17 cellular contexts compared by ENCODE assay signal in the genomic region with DNA sequence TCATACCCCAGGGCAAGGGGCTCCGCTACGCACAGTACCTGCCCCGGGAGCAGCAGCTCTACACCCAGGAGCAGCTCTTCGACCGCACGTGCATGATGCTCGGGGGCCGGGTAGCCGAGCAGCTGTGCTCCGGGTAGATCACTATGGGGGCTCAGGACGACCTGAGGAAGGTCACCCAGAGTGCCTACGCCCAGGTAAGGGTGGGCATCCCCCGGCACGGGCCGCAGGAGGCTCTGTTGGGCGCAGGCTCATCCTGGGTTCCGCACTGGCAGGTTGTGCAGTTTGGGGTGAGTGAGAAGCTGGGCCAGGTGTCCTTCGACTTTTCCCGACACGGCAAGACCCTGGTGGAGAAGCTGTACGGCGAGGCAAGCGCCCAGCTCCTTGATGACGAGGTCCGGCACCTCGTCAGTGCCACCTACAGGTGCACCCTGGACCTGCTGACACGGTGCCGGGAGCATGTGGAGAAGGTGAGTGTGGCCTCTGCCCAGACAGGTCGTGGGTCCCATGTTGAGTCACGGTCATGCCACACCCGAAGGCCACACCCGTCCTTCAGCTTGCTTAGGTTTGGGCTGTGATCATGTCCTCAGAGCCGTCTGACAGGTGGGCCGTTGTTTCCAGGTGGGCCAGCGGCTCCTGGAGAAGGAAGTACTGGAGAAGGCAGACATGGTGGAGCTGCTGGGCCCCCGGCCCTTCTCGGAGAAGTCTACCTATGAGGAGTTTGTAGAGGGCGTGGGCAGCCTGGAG. TPM values are rescaled to one million over a fixed set of nuclear protein-coding genes. Genes with fewer than 3 reads are reported as not detected.
DNase-seq lines count a peak whose midpoint lies in the region; ATAC-seq, FAIRE-seq and TF ChIP-seq lines count a peak whose summit lies in the region.
"Had no signal": no experiment of that assay in that cellular context is flagged by ENCODE, and none has a peak within 500 bp of the region (broad histone marks: within the 10 kb centered on the region; RNA-seq: fewer than 3 reads in every experiment).

No MANE protein-coding gene starts in this region.

- DNase-seq in GM13977 (ENCODE audit: low spot score) (no peak), PC-3 (peak; percentile 6), small intestine (peak; percentile 57), inferior parietal cortex (ENCODE audit: extremely low spot score) (no peak)
- DNase-seq: activated CD4-positive, alpha-beta T cell treated with anti-CD3 and anti-CD28 coated beads, Interleukin-2, amount 50 U/mL, for 1 hour; activated naive CD4-positive, alpha-beta T cell; anterior cingulate cortex; cerebellar nuclear complex; effector memory CD8-positive, alpha-beta T cell; left ventricle myocardium inferior; NCI-H2029 had no signal

- in situ Hi-C loops in GM13977 (cut with MboI; ENCODE audit: low pct_unique_long_range_greater_than_20kb, low sequenced_read_pairs, unreplicated experiment): no loop called here

- peaks cover 17% of the 10 kb centered on the region for H3F3A ChIP-seq in PC-3 (ENCODE audit: low read length, unreplicated experiment)

- no peak overlapping the region for H3K4me2 ChIP-seq in PC-3 (ENCODE audit: low read length)

- H2AFZ ChIP-seq in PC-3 (ENCODE audit: low read length): no peak overlapping the region

- H4K20me1 ChIP-seq in PC-3 (ENCODE audit: low read length): peaks cover 7% of the 10 kb centered on the region; the same call in 1 of the 2 replicates

- H3K27me3 ChIP-seq in PC-3 (ENCODE audit: low read length): no peaks in the 10 kb centered on the region
- H3K27me3 ChIP-seq in small intestine (ENCODE audit: control insufficient read depth in 2 of 2, insufficient read depth in 2 of 2, low read length in 2 of 2): no peaks in the 10 kb centered on the region
- H3K27me3 ChIP-seq: neutrophil had no signal

- peaks cover 4% of the 10 kb centered on the region; the same call in 1 of the 2 replicates for H3K36me3 ChIP-seq in PC-3 (ENCODE audit: low read depth, low read length)
- peaks cover 0 to 2% of the 10 kb centered on the region in 2 donors for H3K36me3 ChIP-seq in small intestine (ENCODE audit: control insufficient read depth in 2 of 2, insufficient read depth in 2 of 2, low read length in 2 of 2)
- H3K36me3 ChIP-seq: neutrophil had no signal

- peaks cover 12% of the 10 kb centered on the region for H3K9me3 ChIP-seq in PC-3 (ENCODE audit: low read length)
- H3K9me3 ChIP-seq in small intestine (ENCODE audit: control insufficient read depth, low read depth): no peaks in the 10 kb centered on the region
- H3K9me3 ChIP-seq: left ventricle myocardium inferior, neutrophil, thoracic aorta had no signal

- peak; percentile 30 for TF ChIP-seq CTCF in GM13977 (IDR thresholded peaks at IDR 0.05; ENCODE audit: extremely low read depth, insufficient read depth, missing control alignments)
- TF ChIP-seq CTCF in PC-3 (conservative IDR thresholded peaks at IDR 0.05; ENCODE audit: low read depth, low read length): no peak

- BruUV-seq in PC-3 (replicated peaks; lab: Mats Ljungman, UMichigan): no TSS peak

- no peaks in the 10 kb centered on the region for H3K9me2 ChIP-seq in PC-3 (replicated peaks; ENCODE audit: low read length)

- H3K4me1 ChIP-seq in PC-3 (ENCODE audit: insufficient read depth, low read length) (no peaks in the 10 kb centered on the region), small intestine (ENCODE audit: control insufficient read depth in 2 of 2, insufficient read depth in 1 of 2, low read depth in 1 of 2, low read length in 1 of 2) (no peaks in the 10 kb centered on the region)
- H3K4me1 ChIP-seq: left ventricle myocardium inferior had no signal

- 84 to 91% (median 87%) methylated on average over 35 to 38 of the region's 38 CpGs for WGBS in small intestine, 3 donors

- H3K27ac ChIP-seq in PC-3 (ENCODE audit: low read length) (no peak overlapping the region), small intestine (ENCODE audit: low read depth in 1 of 2, low read length in 1 of 2) (no peak overlapping the region)
- H3K27ac ChIP-seq: left ventricle myocardium inferior, neutrophil, thoracic aorta had no signal

- CTCF ChIA-PET in PC-3 (lab: Charles Lee): no interaction called here

- H3K9ac ChIP-seq in PC-3 (ENCODE audit: low read length): no peak overlapping the region

- intact Hi-C loops in PC-3 (cut with micrococcal nuclease): no loop called here

- H3K4me3 ChIP-seq in PC-3 (ENCODE audit: low read length): no peak overlapping the region
- no peak overlapping the region for H3K4me3 ChIP-seq in small intestine (ENCODE audit: low read depth in 1 of 2, low read length in 2 of 2)
- H3K4me3 ChIP-seq: left ventricle myocardium inferior, thoracic aorta had no signal

- no peaks in the 10 kb centered on the region for H3K79me2 ChIP-seq in PC-3 (ENCODE audit: low read length)

- ATAC-seq in PC-3: no peak
- ATAC-seq in esophagus mucosa: peak; percentile 90
- ATAC-seq in HG02981 (IDR thresholded peaks at IDR 0.05; ENCODE audit: unreplicated experiment): no peak
- no peak for ATAC-seq in GM21367 (IDR thresholded peaks at IDR 0.05; ENCODE audit: unreplicated experiment)
- ATAC-seq: effector memory CD8-positive, alpha-beta T cell had no signal

- POLR2A ChIA-PET in PC-3 (lab: Charles Lee; ENCODE audit: unreplicated experiment): no interaction called here

- no peak for FAIRE-seq in small intestine (lab: Jason Lieb, UNC)
- FAIRE-seq: H54 had no signal

RNA-seq across cellular contexts. Expression of a gene that starts 19.3 kb away (rescaled TPM):
- total RNA-seq in PC-3 (2014; rRNA removed) (19.2 and 21.1 TPM in 2 replicates), esophagus mucosa (13.9 TPM)
- 1 to 10 TPM in 1 of 3 donors, under 1 TPM in 1, not detected in 1; 0.67 to 2.2 TPM for polyA plus RNA-seq in small intestine

RNA-seq across cellular contexts. Expression of a gene that starts 51.4 kb away (rescaled TPM):
- total RNA-seq in PC-3 (2014; rRNA removed): 128 and 139 TPM in 2 replicates
- total RNA-seq in esophagus mucosa: 29.9 TPM
- polyA plus RNA-seq in small intestine: 10 to 100 TPM; 18.3 to 33.2 (median 28.8) TPM

Comparison
In these comparisons a context has a peak if more than half of its experiments do, and no peak if none do; other contexts are left out.
1. DNase-seq: peak in PC-3 (single experiment) and small intestine (single experiment); none in GM13977 (single experiment) and inferior parietal cortex (single experiment).